In the genomic region with DNA sequence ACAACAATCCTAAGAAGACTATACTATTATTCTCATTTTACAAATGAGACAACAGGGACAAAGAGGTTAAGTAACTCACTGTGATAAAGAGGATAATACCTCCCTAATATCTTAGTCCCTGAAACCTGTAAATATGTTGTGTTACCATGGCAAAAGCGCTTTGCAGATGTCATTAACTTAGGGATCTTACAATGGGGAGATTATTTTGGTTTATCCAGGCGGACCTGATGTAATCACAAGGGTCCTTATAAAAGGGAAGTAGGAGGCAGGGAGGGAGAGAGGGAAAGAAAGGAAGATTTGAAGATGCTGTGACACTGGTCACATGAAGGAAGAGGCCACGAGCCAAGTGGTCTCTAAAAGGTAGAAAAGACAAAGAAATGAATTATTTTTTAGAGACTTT, we compare ENCODE assay signal across 19 cellular contexts.
"Had no signal": no experiment of that assay in that cellular context is flagged by ENCODE, and none has a peak within 500 bp of the region (broad histone marks: within the 10 kb centered on the region; RNA-seq: fewer than 3 reads in every experiment).

No MANE protein-coding gene starts in this region.

- H3K36me3 ChIP-seq: esophagus muscularis mucosa, gastrocnemius medialis, heart right ventricle, ovary, stomach, thoracic aorta, transverse colon had no signal

- H3K27ac ChIP-seq: epithelial cell of prostate, esophagus muscularis mucosa, gastrocnemius medialis, heart right ventricle, ovary, stomach, thoracic aorta, transverse colon had no signal

- H3K9me3 ChIP-seq: esophagus muscularis mucosa, gastrocnemius medialis, heart right ventricle, mucosa of descending colon, ovary, stomach, thoracic aorta, transverse colon had no signal

- DNase-seq: effector memory CD8-positive, alpha-beta T cell; gastrocnemius medialis; heart right ventricle; kidney glomerular epithelial cell; mammary epithelial cell; mucosa of descending colon; naive thymus-derived CD8-positive, alpha-beta T cell; nucleus accumbens; ovary; right cardiac atrium; small intestine; stimulated activated CD4-positive, alpha-beta T cell treated with anti-CD3 and anti-CD28 coated beads, Interleukin-12 subunit alpha, Interleukin-12 subunit beta, amount 100 ng/mL, for 4 hours; stimulated activated naive CD4-positive, alpha-beta T cell; stomach; substantia nigra; transverse colon had no signal

- H3K4me1 ChIP-seq: esophagus muscularis mucosa, gastrocnemius medialis, heart right ventricle, stomach had no signal

- H3K4me3 ChIP-seq: esophagus muscularis mucosa, gastrocnemius medialis, heart right ventricle, mucosa of descending colon, ovary, stomach, thoracic aorta, transverse colon had no signal

- H3K27me3 ChIP-seq: esophagus muscularis mucosa, gastrocnemius medialis, heart right ventricle, ovary, stomach, transverse colon had no signal
